ENCODE assay signal across 8 cellular contexts in the genomic region with DNA sequence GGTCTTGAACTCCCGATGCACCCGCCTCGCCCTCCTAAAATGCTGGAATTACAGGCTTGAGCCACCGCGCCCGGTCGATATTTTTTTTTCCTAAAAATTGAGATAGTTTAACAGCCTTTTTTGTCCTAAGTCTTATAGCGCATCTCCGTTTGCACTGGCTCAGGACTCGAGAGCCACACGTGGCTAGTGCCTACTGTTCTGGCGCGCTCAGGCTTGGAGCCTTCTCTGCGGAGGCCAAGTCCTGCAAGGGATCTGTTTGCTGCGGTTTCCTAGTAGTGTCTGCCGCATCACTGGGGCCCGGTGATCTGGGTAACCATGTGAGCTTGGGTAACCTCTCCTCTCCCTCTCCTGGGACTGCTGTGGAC. TPM values are rescaled to one million over a fixed set of nuclear protein-coding genes. Genes with fewer than 3 reads are reported as not detected.
A peak's percentile ranks its signal among the peaks of the same experiment; 100 is the strongest.
DNase-seq lines count a peak whose midpoint lies in the region; ATAC-seq and TF ChIP-seq lines count a peak whose summit lies in the region.

No MANE protein-coding gene starts in this region.

- in situ Hi-C loops in KBM-7 (cut with MboI; ENCODE audit: low pct_unique_long_range_greater_than_20kb, low sequenced_read_pairs): no loop called here

- H3K4me3 ChIP-seq in right cardiac atrium (ENCODE audit: low read length): peak overlapping the region; percentile 78
- peak overlapping the region in 7 of 8 donors; percentile 67 to 99 (median 88) for H3K4me3 ChIP-seq in spleen

- H3K9me3 ChIP-seq in right cardiac atrium (ENCODE audit: control insufficient read depth, low read length) (no peaks in the 10 kb centered on the region), spleen (no peaks in the 10 kb centered on the region)

- H3K27ac Mint-ChIP-seq in activated T-helper 1 cell treated with anti-CD3 and anti-CD28 coated beads, Interleukin-12 subunit alpha, Interleukin-12 subunit beta, Interleukin-2, Interleukin-4 antibody, amounts not matched to agents 30 ng/mL and 10 ng/mL and 1 ng/mL, durations not matched to agents 14 hours and 24 hours and 36 hours: peak overlapping the region; percentile 88

- ATAC-seq in right cardiac atrium: peak in 1 of 2 donors; percentile 22
- ATAC-seq in HG03135 (IDR thresholded peaks at IDR 0.05; ENCODE audit: unreplicated experiment): no peak

- H3K36me3 Mint-ChIP-seq in activated T-helper 1 cell treated with anti-CD3 and anti-CD28 coated beads, Interleukin-12 subunit alpha, Interleukin-12 subunit beta, Interleukin-2, Interleukin-4 antibody, amounts not matched to agents 30 ng/mL and 10 ng/mL and 1 ng/mL, durations not matched to agents 14 hours and 24 hours and 36 hours (ENCODE audit: low read depth): peaks cover 34% of the 10 kb centered on the region

- no peak for TF ChIP-seq CTCF in spleen (IDR thresholded peaks at IDR 0.05 in 8 of 11, conservative IDR thresholded peaks at IDR 0.05 in 3 of 11)

- H3K4me3 Mint-ChIP-seq in activated T-helper 1 cell treated with anti-CD3 and anti-CD28 coated beads, Interleukin-12 subunit alpha, Interleukin-12 subunit beta, Interleukin-2, Interleukin-4 antibody, amounts not matched to agents 30 ng/mL and 10 ng/mL and 1 ng/mL, durations not matched to agents 14 hours and 24 hours and 36 hours: peak overlapping the region; percentile 84

- TF ChIP-seq POLR2A in spleen (IDR thresholded peaks at IDR 0.05): no peak

- peaks cover 40% of the 10 kb centered on the region for H3K4me1 Mint-ChIP-seq in activated T-helper 1 cell treated with anti-CD3 and anti-CD28 coated beads, Interleukin-12 subunit alpha, Interleukin-12 subunit beta, Interleukin-2, Interleukin-4 antibody, amounts not matched to agents 30 ng/mL and 10 ng/mL and 1 ng/mL, durations not matched to agents 14 hours and 24 hours and 36 hours (ENCODE audit: low read depth)

- H3K27me3 ChIP-seq in right cardiac atrium (ENCODE audit: control insufficient read depth, insufficient read depth) (no peaks in the 10 kb centered on the region), spleen (replicated peaks in 1 of 7) (no peaks in the 10 kb centered on the region)

- peaks cover 0 to 50% (median 31%) of the 10 kb centered on the region in 6 donors for H3K36me3 ChIP-seq in spleen

- peak; percentile 65 to 69 for DNase-seq in NCI-H526 (lab: John Stamatoyannopoulos, UW)
- DNase-seq in NCI-H526 treated with DMSO at 0.1 percent for 48 hours (lab: John Stamatoyannopoulos, UW): no peak
- DNase-seq in activated T-helper 1 cell treated with anti-CD3 and anti-CD28 coated beads, Interleukin-12 subunit alpha, Interleukin-12 subunit beta, Interleukin-2, Interleukin-4 antibody, amounts not matched to agents 30 ng/mL and 10 ng/mL and 1 ng/mL, durations not matched to agents 14 hours and 24 hours and 36 hours (ENCODE audit: low spot score): no peak
- DNase-seq in right cardiac atrium: no peak
- peak; percentile 86 for DNase-seq in spleen
- no peak for DNase-seq in NOMO-1 treated with dmso at 0.1 percent for 144 hours (lab: John Stamatoyannopoulos, UW; ENCODE audit: unreplicated experiment)
- DNase-seq in KBM-7: no peak

- peaks cover 10% of the 10 kb centered on the region for H3K4me1 ChIP-seq in right cardiac atrium (ENCODE audit: control insufficient read depth, insufficient read depth, low read length)
- H3K4me1 ChIP-seq in spleen: peaks cover 23 to 67% (median 52%) of the 10 kb centered on the region in 6 donors

- H3K9me3 Mint-ChIP-seq in activated T-helper 1 cell treated with anti-CD3 and anti-CD28 coated beads, Interleukin-12 subunit alpha, Interleukin-12 subunit beta, Interleukin-2, Interleukin-4 antibody, amounts not matched to agents 30 ng/mL and 10 ng/mL and 1 ng/mL, durations not matched to agents 14 hours and 24 hours and 36 hours: no peaks in the 10 kb centered on the region

- H3K27ac ChIP-seq in right cardiac atrium (ENCODE audit: low read length): peak overlapping the region; percentile 94
- H3K27ac ChIP-seq in spleen: peak overlapping the region; percentile 79 to 99 (median 96)

- no peaks in the 10 kb centered on the region for H3K27me3 Mint-ChIP-seq in activated T-helper 1 cell treated with anti-CD3 and anti-CD28 coated beads, Interleukin-12 subunit alpha, Interleukin-12 subunit beta, Interleukin-2, Interleukin-4 antibody, amounts not matched to agents 30 ng/mL and 10 ng/mL and 1 ng/mL, durations not matched to agents 14 hours and 24 hours and 36 hours (ENCODE audit: insufficient read depth)

- WGBS in right cardiac atrium: 45% methylated on average over 17 of the region's 17 CpGs
- 69 to 76% (median 72%) methylated on average over 17 of the region's 17 CpGs for WGBS in spleen, 5 donors

- intact Hi-C loops in activated T-helper 1 cell treated with anti-CD3 and anti-CD28 coated beads, Interleukin-12 subunit alpha, Interleukin-12 subunit beta, Interleukin-2, Interleukin-4 antibody, amounts not matched to agents 30 ng/mL and 10 ng/mL and 1 ng/mL, durations not matched to agents 14 hours and 24 hours and 36 hours (cut with micrococcal nuclease): no loop called here
- intact Hi-C loops in right cardiac atrium (cut with DNase I): loop anchor here in 2 of 4 donors (5.0 to 10.0 kb wide), 2 partner anchors 37 to 145 kb away; no protein-coding TSS in a partner anchor
- intact Hi-C loops in spleen (cut with DNase I; ENCODE audit: low total_unique reads): no loop called here

RNA-seq across cellular contexts. Expression of gene MFN2, which starts 0.8 kb away (rescaled TPM):
- total RNA-seq in activated T-helper 1 cell treated with anti-CD3 and anti-CD28 coated beads, Interleukin-12 subunit alpha, Interleukin-12 subunit beta, Interleukin-2, Interleukin-4 antibody, amounts not matched to agents 30 ng/mL and 10 ng/mL and 1 ng/mL, durations not matched to agents 14 hours and 24 hours and 36 hours: 88.1 and 95.4 TPM in 2 replicates
- total RNA-seq in right cardiac atrium (100 to 1,000 TPM; 386 to 449 (median 419) TPM), spleen (10 to 100 TPM; 47.3 to 69.6 (median 62.9) TPM)
- polyA plus RNA-seq in right cardiac atrium (237 TPM), spleen (10 to 100 TPM; 14.8 to 28.1 (median 16.2) TPM)

RNA-seq across cellular contexts. Expression of gene MIIP, which starts 39.9 kb away (rescaled TPM):
- 74.9 and 75.3 TPM in 2 replicates for total RNA-seq in activated T-helper 1 cell treated with anti-CD3 and anti-CD28 coated beads, Interleukin-12 subunit alpha, Interleukin-12 subunit beta, Interleukin-2, Interleukin-4 antibody, amounts not matched to agents 30 ng/mL and 10 ng/mL and 1 ng/mL, durations not matched to agents 14 hours and 24 hours and 36 hours
- total RNA-seq in right cardiac atrium (10 to 100 TPM in 3 of 4 donors, 1 to 10 TPM in 1; 8.5 to 16.4 (median 12.5) TPM), spleen (10 to 100 TPM; 33.2 to 65.5 (median 46.5) TPM)
- polyA plus RNA-seq in right cardiac atrium (12.5 TPM), spleen (100 to 1,000 TPM in 1 of 3 donors, 10 to 100 TPM in 2; 38.0 to 109 (median 97.2) TPM)

RNA-seq across cellular contexts. Expression of gene PLOD1, which starts 44.9 kb away (rescaled TPM):
- total RNA-seq in activated T-helper 1 cell treated with anti-CD3 and anti-CD28 coated beads, Interleukin-12 subunit alpha, Interleukin-12 subunit beta, Interleukin-2, Interleukin-4 antibody, amounts not matched to agents 30 ng/mL and 10 ng/mL and 1 ng/mL, durations not matched to agents 14 hours and 24 hours and 36 hours: 32.3 and 37.8 TPM in 2 replicates
- total RNA-seq in right cardiac atrium (10 to 100 TPM; 49.5 to 77.8 (median 63.1) TPM), spleen (10 to 100 TPM; 40.0 to 53.4 (median 46.4) TPM)
- polyA plus RNA-seq in right cardiac atrium (51.0 TPM), spleen (10 to 100 TPM; 11.6 to 19.7 (median 14.5) TPM)

RNA-seq across cellular contexts. Expression of gene KIAA2013, which starts 53.2 kb away (rescaled TPM):
- total RNA-seq in activated T-helper 1 cell treated with anti-CD3 and anti-CD28 coated beads, Interleukin-12 subunit alpha, Interleukin-12 subunit beta, Interleukin-2, Interleukin-4 antibody, amounts not matched to agents 30 ng/mL and 10 ng/mL and 1 ng/mL, durations not matched to agents 14 hours and 24 hours and 36 hours: 38.2 and 39.1 TPM in 2 replicates
- total RNA-seq in right cardiac atrium: 10 to 100 TPM; 34.6 to 38.1 (median 36.3) TPM
- polyA plus RNA-seq in right cardiac atrium: 37.3 TPM
- 10 to 100 TPM; 39.0 to 93.0 (median 45.8) TPM for total RNA-seq in spleen
- polyA plus RNA-seq in spleen: 10 to 100 TPM; 20.7 to 36.2 (median 26.5) TPM

Comparison
In these comparisons a context has a peak if more than half of its experiments do, and no peak if none do; other contexts are left out.
1. DNase-seq: peak in NCI-H526 (2 of 2) and spleen (single experiment); none in NCI-H526 treated with DMSO at 0.1 percent for 48 hours (single experiment), activated T-helper 1 cell treated with anti-CD3 and anti-CD28 coated beads, Interleukin-12 subunit alpha, Interleukin-12 subunit beta, Interleukin-2, Interleukin-4 antibody, amounts not matched to agents 30 ng/mL and 10 ng/mL and 1 ng/mL, durations not matched to agents 14 hours and 24 hours and 36 hours (single experiment), right cardiac atrium (0 of 3), NOMO-1 treated with dmso at 0.1 percent for 144 hours (single experiment) and KBM-7 (single experiment).